Comparison of ENCODE assay signal across 2 cellular contexts in the genomic region with DNA sequence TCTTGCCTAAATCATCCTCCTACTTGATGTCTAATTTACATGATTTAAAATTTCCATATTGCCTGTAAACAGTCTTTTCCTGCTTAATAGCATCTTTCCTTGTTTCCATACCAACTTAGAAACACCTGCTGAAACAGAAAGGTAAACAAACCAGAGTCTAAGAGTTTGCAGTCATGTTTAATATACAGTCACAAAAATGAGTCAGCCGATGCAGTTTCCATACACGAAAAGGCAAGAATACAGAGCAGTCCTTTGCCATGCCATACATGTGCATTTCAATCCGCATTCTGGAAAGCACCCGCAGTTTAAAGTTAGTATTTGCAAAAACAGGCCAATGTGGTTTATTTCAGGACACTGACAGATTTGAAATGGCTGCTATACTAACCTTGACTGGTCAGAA.
TF ChIP-seq lines count a peak whose summit lies in the region.

No MANE protein-coding gene starts in this region.

TF ChIP-seq in endothelial cell of umbilical vein, 7 proteins besides CTCF, POLR2A, EP300 and RAD21:
- no peak for TF ChIP-seq FOS (IDR thresholded peaks at IDR 0.05; ENCODE audit: borderline replicate concordance, insufficient read depth, low read length)
- no peak for TF ChIP-seq GATA2 (IDR thresholded peaks at IDR 0.05; ENCODE audit: insufficient read depth, insufficient read length, low read depth, low read length)
- TF ChIP-seq POLR2AphosphoS5 (IDR thresholded peaks at IDR 0.05; ENCODE audit: insufficient read depth, low read depth, low read length) = no peak
- no peak for TF ChIP-seq EZH2 (IDR thresholded peaks at IDR 0.05; ENCODE audit: borderline replicate concordance, low read depth, low read length, severe bottlenecking)
- TF ChIP-seq, protein P1, sequence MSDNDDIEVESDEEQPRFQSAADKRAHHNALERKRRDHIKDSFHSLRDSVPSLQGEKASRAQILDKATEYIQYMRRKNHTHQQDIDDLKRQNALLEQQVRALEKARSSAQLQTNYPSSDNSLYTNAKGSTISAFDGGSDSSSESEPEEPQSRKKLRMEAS (IDR thresholded peaks at IDR 0.05; ENCODE audit: insufficient read depth, insufficient read length) = no peak
- TF ChIP-seq JUN (IDR thresholded peaks at IDR 0.05; ENCODE audit: borderline replicate concordance, insufficient read depth, insufficient read length, low read depth) = no peak
- TF ChIP-seq MYC (IDR thresholded peaks at IDR 0.05; ENCODE audit: low read depth, low read length) = no peak

TF ChIP-seq in HepG2, 621 proteins besides CTCF, POLR2A, EP300 and RAD21:
- TF ChIP-seq RELA (CRISPR knock-in tag; IDR thresholded peaks at IDR 0.05) (no peak), ELF3 (CRISPR knock-in tag; IDR thresholded peaks at IDR 0.05) (no peak), SETDB1 (CRISPR knock-in tag; IDR thresholded peaks at IDR 0.05; ENCODE audit: borderline replicate concordance) (no peak), SP1 (IDR thresholded peaks at IDR 0.05) (no peak), SP1 (CRISPR knock-in tag; IDR thresholded peaks at IDR 0.05) (no peak)
- TF ChIP-seq, protein P2, sequence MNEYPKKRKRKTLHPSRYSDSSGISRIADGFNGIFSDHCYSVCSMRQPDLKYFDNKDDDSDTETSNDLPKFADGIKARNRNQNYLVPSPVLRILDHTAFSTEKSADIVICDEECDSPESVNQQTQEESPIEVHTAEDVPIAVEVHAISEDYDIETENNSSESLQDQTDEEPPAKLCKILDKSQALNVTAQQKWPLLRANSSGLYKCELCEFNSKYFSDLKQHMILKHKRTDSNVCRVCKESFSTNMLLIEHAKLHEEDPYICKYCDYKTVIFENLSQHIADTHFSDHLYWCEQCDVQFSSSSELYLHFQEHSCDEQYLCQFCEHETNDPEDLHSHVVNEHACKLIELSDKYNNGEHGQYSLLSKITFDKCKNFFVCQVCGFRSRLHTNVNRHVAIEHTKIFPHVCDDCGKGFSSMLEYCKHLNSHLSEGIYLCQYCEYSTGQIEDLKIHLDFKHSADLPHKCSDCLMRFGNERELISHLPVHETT (CRISPR knock-in tag; conservative IDR thresholded peaks at IDR 0.05) = no peak
- TF ChIP-seq, protein P3, sequence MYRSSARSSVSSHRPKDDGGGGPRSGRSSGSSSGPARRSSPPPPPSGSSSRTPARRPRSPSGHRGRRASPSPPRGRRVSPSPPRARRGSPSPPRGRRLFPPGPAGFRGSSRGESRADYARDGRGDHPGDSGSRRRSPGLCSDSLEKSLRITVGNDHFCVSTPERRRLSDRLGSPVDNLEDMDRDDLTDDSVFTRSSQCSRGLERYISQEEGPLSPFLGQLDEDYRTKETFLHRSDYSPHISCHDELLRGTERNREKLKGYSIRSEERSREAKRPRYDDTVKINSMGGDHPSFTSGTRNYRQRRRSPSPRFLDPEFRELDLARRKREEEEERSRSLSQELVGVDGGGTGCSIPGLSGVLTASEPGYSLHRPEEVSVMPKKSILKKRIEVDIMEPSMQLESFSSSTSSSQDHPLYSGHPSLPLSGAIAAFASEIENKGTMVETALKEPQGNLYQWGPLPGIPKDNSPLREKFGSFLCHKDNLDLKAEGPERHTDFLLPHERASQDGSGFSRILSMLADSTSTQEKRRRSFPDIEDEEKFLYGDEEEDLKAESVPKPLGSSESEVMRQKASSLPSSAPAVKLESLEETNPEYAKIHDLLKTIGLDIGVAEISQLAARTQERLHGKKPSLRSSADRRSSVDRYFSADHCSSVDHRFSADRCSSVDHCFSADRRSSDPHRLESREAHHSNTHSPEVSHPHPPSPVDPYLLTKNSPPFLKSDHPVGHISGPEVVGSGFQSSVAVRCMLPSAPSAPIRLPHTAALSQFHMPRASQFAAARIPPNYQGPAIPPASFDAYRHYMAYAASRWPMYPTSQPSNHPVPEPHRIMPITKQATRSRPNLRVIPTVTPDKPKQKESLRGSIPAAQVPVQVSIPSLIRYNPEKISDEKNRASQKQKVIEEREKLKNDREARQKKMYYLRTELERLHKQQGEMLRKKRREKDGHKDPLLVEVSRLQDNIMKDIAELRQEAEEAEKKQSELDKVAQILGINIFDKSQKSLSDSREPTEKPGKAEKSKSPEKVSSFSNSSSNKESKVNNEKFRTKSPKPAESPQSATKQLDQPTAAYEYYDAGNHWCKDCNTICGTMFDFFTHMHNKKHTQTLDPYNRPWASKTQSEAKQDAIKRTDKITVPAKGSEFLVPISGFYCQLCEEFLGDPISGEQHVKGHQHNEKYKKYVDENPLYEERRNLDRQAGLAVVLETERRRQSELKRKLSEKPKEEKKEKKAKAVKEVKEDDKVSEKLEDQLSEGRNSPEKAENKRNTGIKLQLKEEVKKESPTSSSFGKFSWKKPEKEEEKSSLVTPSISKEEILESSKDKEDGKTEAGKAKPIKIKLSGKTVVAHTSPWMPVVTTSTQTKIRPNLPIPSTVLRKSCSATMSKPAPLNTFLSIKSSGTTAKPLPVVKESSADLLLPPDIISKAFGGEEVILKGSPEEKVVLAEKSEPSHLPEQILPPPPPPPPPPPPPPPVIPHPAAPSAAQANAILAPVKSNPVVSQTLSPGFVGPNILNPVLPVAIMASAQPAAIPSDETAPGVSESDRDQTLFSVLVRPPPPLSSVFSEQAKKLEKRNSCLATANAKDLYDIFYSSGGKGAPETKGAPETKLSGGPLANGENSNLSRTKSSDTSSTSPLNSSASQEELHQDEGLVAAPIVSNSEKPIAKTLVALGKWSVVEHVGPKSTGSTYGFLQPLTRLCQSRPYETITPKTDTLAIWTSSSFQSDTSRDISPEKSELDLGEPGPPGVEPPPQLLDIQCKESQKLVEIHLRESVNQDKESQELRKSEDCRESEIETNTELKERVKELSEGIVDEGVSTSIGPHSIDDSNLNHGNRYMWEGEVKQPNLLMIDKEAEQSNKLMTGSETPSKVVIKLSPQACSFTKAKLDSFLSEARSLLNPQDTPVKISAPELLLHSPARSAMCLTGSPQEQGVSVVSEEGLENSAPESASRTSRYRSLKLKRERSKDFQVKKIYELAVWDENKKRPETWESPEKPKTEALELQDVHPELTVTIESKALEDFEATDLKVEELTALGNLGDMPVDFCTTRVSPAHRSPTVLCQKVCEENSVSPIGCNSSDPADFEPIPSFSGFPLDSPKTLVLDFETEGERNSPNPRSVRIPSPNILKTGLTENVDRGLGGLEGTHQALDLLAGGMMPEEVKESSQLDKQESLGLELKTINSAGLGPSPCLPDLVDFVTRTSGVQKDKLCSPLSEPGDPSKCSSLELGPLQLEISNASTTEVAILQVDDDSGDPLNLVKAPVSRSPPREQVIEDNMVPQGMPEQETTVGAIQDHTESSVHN (CRISPR knock-in tag; IDR thresholded peaks at IDR 0.05) = no peak
- TF ChIP-seq, protein P4, sequence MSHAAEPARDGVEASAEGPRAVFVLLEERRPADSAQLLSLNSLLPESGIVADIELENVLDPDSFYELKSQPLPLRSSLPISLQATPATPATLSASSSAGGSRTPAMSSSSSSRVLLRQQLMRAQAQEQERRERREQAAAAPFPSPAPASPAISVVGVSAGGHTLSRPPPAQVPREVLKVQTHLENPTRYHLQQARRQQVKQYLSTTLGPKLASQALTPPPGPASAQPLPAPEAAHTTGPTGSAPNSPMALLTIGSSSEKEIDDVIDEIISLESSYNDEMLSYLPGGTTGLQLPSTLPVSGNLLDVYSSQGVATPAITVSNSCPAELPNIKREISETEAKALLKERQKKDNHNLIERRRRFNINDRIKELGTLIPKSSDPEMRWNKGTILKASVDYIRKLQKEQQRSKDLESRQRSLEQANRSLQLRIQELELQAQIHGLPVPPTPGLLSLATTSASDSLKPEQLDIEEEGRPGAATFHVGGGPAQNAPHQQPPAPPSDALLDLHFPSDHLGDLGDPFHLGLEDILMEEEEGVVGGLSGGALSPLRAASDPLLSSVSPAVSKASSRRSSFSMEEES (CRISPR knock-in tag; IDR thresholded peaks at IDR 0.05) = no peak
